Comparison of ENCODE assay signal across 21 cellular contexts in the genomic region with DNA sequence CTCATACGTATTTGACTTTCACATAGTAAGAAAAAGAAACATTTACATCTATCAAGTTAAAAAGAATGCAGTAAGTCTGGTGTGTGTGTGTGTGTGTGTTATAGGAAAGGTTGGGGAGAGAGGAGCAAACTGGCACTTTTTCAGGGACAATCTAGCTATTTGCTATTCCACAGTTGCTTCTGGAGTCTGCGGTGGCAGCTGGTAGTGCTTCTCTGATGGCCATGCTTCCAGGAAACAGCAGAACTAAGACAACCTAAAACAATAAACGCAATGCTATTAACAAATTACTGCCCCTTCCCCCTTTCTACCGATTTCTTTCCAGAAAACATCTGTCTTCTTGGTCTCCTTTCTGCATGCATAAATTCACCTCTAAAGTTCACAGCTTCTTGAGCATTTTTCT.
A peak's percentile ranks its signal among the peaks of the same experiment; 100 is the strongest.
DNase-seq lines count a peak whose midpoint lies in the region; ATAC-seq and TF ChIP-seq lines count a peak whose summit lies in the region.
"Had no signal": no experiment of that assay in that cellular context is flagged by ENCODE, and none has a peak within 500 bp of the region (broad histone marks: within the 10 kb centered on the region; RNA-seq: fewer than 3 reads in every experiment).

No MANE protein-coding gene starts in this region.

- in situ Hi-C loops in gastrocnemius medialis (cut with MboI; ENCODE audit: low sequenced_read_pairs in 4 of 4) = no loop called here

- H3K4me3 ChIP-seq in MM.1S (ENCODE audit: low read length) (peak overlapping the region; percentile 53), gastrocnemius medialis (no peak overlapping the region)
- H3K4me3 ChIP-seq: BLaER1 treated with 17β-estradiol and CSF1 and Interleukin-3, amounts not matched to agents 10 nM and 100 nM had no signal

- no peaks in the 10 kb centered on the region for H4K20me1 ChIP-seq in MM.1S (ENCODE audit: insufficient read depth, low read length)
- H4K20me1 ChIP-seq: BLaER1 treated with 17β-estradiol and CSF1 and Interleukin-3, amounts not matched to agents 10 nM and 100 nM had no signal

- ATAC-seq in gastrocnemius medialis (no peak), HG02642 (IDR thresholded peaks at IDR 0.05; ENCODE audit: poor library complexity, unreplicated experiment) (no peak)
- ATAC-seq: activated naive CD8-positive, alpha-beta T cell treated with anti-CD3 and anti-CD28 coated beads, Interleukin-2, amount 50 U/mL, for 24 hours; foreskin keratinocyte; left cardiac atrium; stimulated activated naive CD8-positive, alpha-beta T cell treated with anti-CD3 and anti-CD28 coated beads, Interleukin-15, amount 100 ng/mL, for 72 hours had no signal

- no peak overlapping the region for H3K27ac ChIP-seq in MM.1S (ENCODE audit: low read length)
- no peak overlapping the region for H3K27ac ChIP-seq in gastrocnemius medialis
- H3K27ac ChIP-seq: BLaER1 treated with 17β-estradiol and CSF1 and Interleukin-3, amounts not matched to agents 10 nM and 100 nM; epithelial cell of prostate; foreskin keratinocyte had no signal

- H3K9ac ChIP-seq in MM.1S (ENCODE audit: low read length) = peak overlapping the region; percentile 14; the same call in 1 of the 2 replicates
- H3K9ac ChIP-seq: BLaER1 treated with 17β-estradiol and CSF1 and Interleukin-3, amounts not matched to agents 10 nM and 100 nM had no signal

- H3K36me3 ChIP-seq in MM.1S (replicated peaks; ENCODE audit: insufficient read depth, low read length) (no peaks in the 10 kb centered on the region), gastrocnemius medialis (no peaks in the 10 kb centered on the region)
- H3K36me3 ChIP-seq: BLaER1 treated with 17β-estradiol and CSF1 and Interleukin-3, amounts not matched to agents 10 nM and 100 nM had no signal

- H3K27me3 ChIP-seq in MM.1S (replicated peaks; ENCODE audit: insufficient read depth, low read length) (no peaks in the 10 kb centered on the region), gastrocnemius medialis (no peaks in the 10 kb centered on the region)
- H3K27me3 ChIP-seq: BLaER1 treated with 17β-estradiol and CSF1 and Interleukin-3, amounts not matched to agents 10 nM and 100 nM; foreskin keratinocyte had no signal

- no peaks in the 10 kb centered on the region for H3F3A ChIP-seq in MM.1S (ENCODE audit: insufficient read depth, low read length)

- H2AFZ ChIP-seq in MM.1S (ENCODE audit: low read length) = peak overlapping the region; percentile 81

- no peak for TF ChIP-seq POLR2A in gastrocnemius medialis (IDR thresholded peaks at IDR 0.05)

- TF ChIP-seq CTCF in MM.1S (IDR thresholded peaks at IDR 0.05; ENCODE audit: low read length) (no peak), gastrocnemius medialis (IDR thresholded peaks at IDR 0.05 in 4 of 5, conservative IDR thresholded peaks at IDR 0.05 in 1 of 5) (no peak)

- no peak overlapping the region for H3K27ac Mint-ChIP-seq in activated T-cell treated with anti-CD3 and anti-CD28 coated beads, Interleukin-2, amount 50 U/mL, for 24 hours
- H3K27ac Mint-ChIP-seq: activated CD4-positive, alpha-beta T cell treated with anti-CD3 and anti-CD28 coated beads, Interleukin-2, amount 10 ng/mL, durations not matched to agents 24 days and 14 days; activated naive CD8-positive, alpha-beta T cell treated with anti-CD3 and anti-CD28 coated beads, Interleukin-2, amount 50 U/mL, for 24 hours; stimulated activated naive CD8-positive, alpha-beta T cell treated with anti-CD3 and anti-CD28 coated beads, Interleukin-15, amount 100 ng/mL, for 72 hours; type B pancreatic cell had no signal

- no peaks in the 10 kb centered on the region for H3K27me3 Mint-ChIP-seq in activated T-cell treated with anti-CD3 and anti-CD28 coated beads, Interleukin-2, amount 50 U/mL, for 24 hours
- H3K27me3 Mint-ChIP-seq: activated CD4-positive, alpha-beta T cell treated with anti-CD3 and anti-CD28 coated beads, Interleukin-2, amount 10 ng/mL, durations not matched to agents 24 days and 14 days; activated naive CD8-positive, alpha-beta T cell treated with anti-CD3 and anti-CD28 coated beads, Interleukin-2, amount 50 U/mL, for 24 hours; progenitor cell of endocrine pancreas; stimulated activated naive CD8-positive, alpha-beta T cell treated with anti-CD3 and anti-CD28 coated beads, Interleukin-15, amount 100 ng/mL, for 72 hours; type B pancreatic cell had no signal

- H3K36me3 Mint-ChIP-seq in activated T-cell treated with anti-CD3 and anti-CD28 coated beads, Interleukin-2, amount 50 U/mL, for 24 hours (ENCODE audit: low read depth) = no peaks in the 10 kb centered on the region
- H3K36me3 Mint-ChIP-seq: type B pancreatic cell had no signal

- no peaks in the 10 kb centered on the region for H3K79me2 ChIP-seq in MM.1S (ENCODE audit: low read length)

- no peaks in the 10 kb centered on the region for H3K4me1 Mint-ChIP-seq in activated T-cell treated with anti-CD3 and anti-CD28 coated beads, Interleukin-2, amount 50 U/mL, for 24 hours (ENCODE audit: low read depth)
- H3K4me1 Mint-ChIP-seq: activated CD4-positive, alpha-beta T cell treated with anti-CD3 and anti-CD28 coated beads, Interleukin-2, amount 10 ng/mL, durations not matched to agents 24 days and 14 days; activated naive CD8-positive, alpha-beta T cell treated with anti-CD3 and anti-CD28 coated beads, Interleukin-2, amount 50 U/mL, for 24 hours; stimulated activated naive CD8-positive, alpha-beta T cell treated with anti-CD3 and anti-CD28 coated beads, Interleukin-15, amount 100 ng/mL, for 72 hours had no signal

- intact Hi-C loops in gastrocnemius medialis (cut with DNase I; ENCODE audit: low total_unique reads) = no loop called here

- H3K9me3 ChIP-seq in MM.1S (replicated peaks; ENCODE audit: insufficient read depth, low read length) (no peaks in the 10 kb centered on the region), gastrocnemius medialis (no peaks in the 10 kb centered on the region)
- H3K9me3 ChIP-seq: BLaER1 treated with 17β-estradiol and CSF1 and Interleukin-3, amounts not matched to agents 10 nM and 100 nM had no signal

- H3K9me3 Mint-ChIP-seq in activated T-cell treated with anti-CD3 and anti-CD28 coated beads, Interleukin-2, amount 50 U/mL, for 24 hours = peaks cover 16% of the 10 kb centered on the region
- H3K9me3 Mint-ChIP-seq: type B pancreatic cell had no signal

- DNase-seq in Daoy (ENCODE audit: low read depth) = peak; percentile 5
- no peak for DNase-seq in MM.1S
- DNase-seq in SHP77 treated with DMSO at 0.1 percent for 48 hours (lab: John Stamatoyannopoulos, UW) = peak; percentile 37
- peak; percentile 15 for DNase-seq in medulla oblongata (ENCODE audit: extremely low spot score)
- DNase-seq in gastrocnemius medialis = no peak
- no peak for DNase-seq in activated T-cell treated with anti-CD3 and anti-CD28 coated beads, Interleukin-2, amount 50 U/mL, for 24 hours
- DNase-seq: activated CD4-positive, alpha-beta T cell treated with anti-CD3 and anti-CD28 coated beads, Interleukin-2, amount 10 ng/mL, durations not matched to agents 24 days and 14 days; activated naive CD8-positive, alpha-beta T cell treated with anti-CD3 and anti-CD28 coated beads, Interleukin-2, amount 50 U/mL, for 24 hours; DMS 273 treated with DMSO at 0.1 percent for 48 hours; foreskin keratinocyte; KBM-7; left cardiac atrium; NCI-H1048; NCI-H526; stimulated activated naive CD8-positive, alpha-beta T cell treated with anti-CD3 and anti-CD28 coated beads, Interleukin-15, amount 100 ng/mL, for 72 hours; T-helper 1 cell had no signal

- no peaks in the 10 kb centered on the region for H3K9me2 ChIP-seq in MM.1S (replicated peaks; ENCODE audit: insufficient read depth, low read length)

- H3K4me2 ChIP-seq in MM.1S (ENCODE audit: low read depth, low read length) = peak overlapping the region; percentile 59
- H3K4me2 ChIP-seq: BLaER1 treated with 17β-estradiol and CSF1 and Interleukin-3, amounts not matched to agents 10 nM and 100 nM had no signal

- H3K4me3 Mint-ChIP-seq in activated T-cell treated with anti-CD3 and anti-CD28 coated beads, Interleukin-2, amount 50 U/mL, for 24 hours = no peak overlapping the region
- H3K4me3 Mint-ChIP-seq: activated CD4-positive, alpha-beta T cell treated with anti-CD3 and anti-CD28 coated beads, Interleukin-2, amount 10 ng/mL, durations not matched to agents 24 days and 14 days; activated naive CD8-positive, alpha-beta T cell treated with anti-CD3 and anti-CD28 coated beads, Interleukin-2, amount 50 U/mL, for 24 hours; stimulated activated naive CD8-positive, alpha-beta T cell treated with anti-CD3 and anti-CD28 coated beads, Interleukin-15, amount 100 ng/mL, for 72 hours; type B pancreatic cell had no signal

- H3K4me1 ChIP-seq in MM.1S (ENCODE audit: low read length) (no peaks in the 10 kb centered on the region), gastrocnemius medialis (no peaks in the 10 kb centered on the region)
- H3K4me1 ChIP-seq: BLaER1 treated with 17β-estradiol and CSF1 and Interleukin-3, amounts not matched to agents 10 nM and 100 nM; foreskin keratinocyte had no signal

Comparison
In these comparisons a context has a peak if more than half of its experiments do, and no peak if none do; other contexts are left out.
1. DNase-seq: peak in Daoy (single experiment), SHP77 treated with DMSO at 0.1 percent for 48 hours (single experiment) and medulla oblongata (single experiment); none in MM.1S (single experiment), gastrocnemius medialis (0 of 2) and activated T-cell treated with anti-CD3 and anti-CD28 coated beads, Interleukin-2, amount 50 U/mL, for 24 hours (single experiment).